10 cellular contexts compared by ENCODE assay signal in the genomic region with DNA sequence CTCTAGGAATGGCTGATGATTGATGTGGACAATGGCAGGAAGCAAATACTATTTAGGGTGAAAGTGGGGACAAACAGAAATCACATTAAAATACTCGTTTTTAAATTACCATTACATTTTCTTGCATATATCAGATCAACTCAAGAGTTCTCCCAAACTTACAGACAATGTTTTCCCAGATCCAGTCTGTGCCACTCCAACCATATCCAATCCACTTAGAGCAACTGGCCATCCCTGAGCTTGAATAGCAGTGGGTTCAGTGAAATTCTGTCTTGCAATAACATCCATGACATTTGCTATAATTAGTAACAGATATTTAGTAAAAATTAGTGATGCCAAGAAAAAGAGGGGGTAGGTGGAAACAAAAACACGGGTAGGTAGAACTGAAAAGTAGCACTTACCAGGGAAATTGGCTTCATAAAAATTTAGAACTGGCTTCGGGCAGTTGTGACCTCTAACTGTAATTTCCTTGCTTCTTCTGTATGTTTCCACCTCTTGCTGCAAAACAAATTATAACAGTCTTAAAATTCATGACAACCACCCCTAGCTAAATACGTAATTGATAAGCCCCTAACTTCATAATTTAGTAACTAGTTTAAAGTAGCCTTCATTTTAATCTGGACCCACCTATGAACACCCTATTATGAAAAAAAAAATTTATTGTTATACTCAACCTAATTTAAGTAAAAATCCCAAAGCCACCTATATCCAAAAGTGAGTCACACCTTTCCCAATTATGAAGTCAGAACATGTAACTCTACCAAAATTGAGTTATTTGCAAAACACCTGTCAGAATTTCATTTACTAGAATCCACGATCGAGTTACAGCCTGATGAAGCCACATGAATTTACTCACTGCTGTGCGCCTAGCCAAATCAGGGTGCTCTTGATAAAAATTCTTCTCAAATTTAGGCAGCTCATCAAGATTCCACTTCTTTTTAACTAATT. TPM values are rescaled to one million over a fixed set of nuclear protein-coding genes. Genes with fewer than 3 reads are reported as not detected.
DNase-seq lines count a peak whose midpoint lies in the region; ATAC-seq and TF ChIP-seq lines count a peak whose summit lies in the region.
"Had no signal": no experiment of that assay in that cellular context is flagged by ENCODE, and none has a peak within 500 bp of the region (broad histone marks: within the 10 kb centered on the region; RNA-seq: fewer than 3 reads in every experiment).

No MANE protein-coding gene starts in this region.

- H3K4ac ChIP-seq in mesenchymal stem cell (ENCODE audit: low read depth in 1 of 2, low read length in 2 of 2), result no peak overlapping the region

- intact Hi-C loops in head of caudate nucleus (cut with DNase I), result no loop called here

- H2AFZ ChIP-seq in mesenchymal stem cell (ENCODE audit: low read depth, low read length), result no peak overlapping the region

- no peak overlapping the region for H2BK5ac ChIP-seq in mesenchymal stem cell (ENCODE audit: low read depth, low read length, poor library complexity, severe bottlenecking)

- no peak overlapping the region for H2AK5ac ChIP-seq in mesenchymal stem cell (ENCODE audit: low read length, severe bottlenecking)

- WGBS in mesenchymal stem cell, result 72% methylated on average over 7 of the region's 7 CpGs
- WGBS in urinary bladder, result 31% methylated on average over 7 of the region's 7 CpGs

- DNase-seq in activated naive CD4-positive, alpha-beta T cell treated with Interleukin-2 at 50 U/mL for 16 hours, result no peak
- DNase-seq in brain microvascular endothelial cell (no peak), mesenchymal stem cell (no peak), KBM-7 (no peak), head of caudate nucleus (no peak)
- DNase-seq: hypothalamus, NCI-H1105 had no signal

- no peaks in the 10 kb centered on the region for H3K9me3 Mint-ChIP-seq in activated naive CD4-positive, alpha-beta T cell treated with anti-CD3 and anti-CD28 coated beads, Interleukin-2, amount 50 U/mL, for 24 hours

- H3K79me1 ChIP-seq in mesenchymal stem cell (replicated peaks; ENCODE audit: low read length, poor library complexity, severe bottlenecking), result no peaks in the 10 kb centered on the region

- no peak overlapping the region for H3K14ac ChIP-seq in mesenchymal stem cell (ENCODE audit: low read length in 2 of 2)

- H2BK15ac ChIP-seq in mesenchymal stem cell (ENCODE audit: low read depth, poor library complexity, severe bottlenecking), result no peak overlapping the region

- H3K27me3 ChIP-seq in brain microvascular endothelial cell (replicated peaks) (no peaks in the 10 kb centered on the region), mesenchymal stem cell (ENCODE audit: control insufficient read depth in 1 of 2, insufficient read depth in 1 of 2, low read length in 2 of 2) (no peaks in the 10 kb centered on the region)

- no peak for TF ChIP-seq CTCF in brain microvascular endothelial cell (IDR thresholded peaks at IDR 0.05; ENCODE audit: low read depth, low read length, missing control alignments)

- H3K27ac Mint-ChIP-seq in activated naive CD4-positive, alpha-beta T cell treated with anti-CD3 and anti-CD28 coated beads, Interleukin-2, amount 50 U/mL, for 24 hours, result peak overlapping the region; percentile 99

- H3K4me1 Mint-ChIP-seq in activated naive CD4-positive, alpha-beta T cell treated with anti-CD3 and anti-CD28 coated beads, Interleukin-2, amount 50 U/mL, for 24 hours, result peaks cover 75% of the 10 kb centered on the region

- H3K9me3 ChIP-seq in mesenchymal stem cell (ENCODE audit: control insufficient read depth, low read length), result no peaks in the 10 kb centered on the region

- no peak overlapping the region for H4K8ac ChIP-seq in mesenchymal stem cell (ENCODE audit: low read length)

- no peaks in the 10 kb centered on the region for H3K27me3 Mint-ChIP-seq in activated naive CD4-positive, alpha-beta T cell treated with anti-CD3 and anti-CD28 coated beads, Interleukin-2, amount 50 U/mL, for 24 hours

- H3K23ac ChIP-seq in mesenchymal stem cell (ENCODE audit: low read length in 2 of 2), result no peak overlapping the region

- H3K4me3 Mint-ChIP-seq in activated naive CD4-positive, alpha-beta T cell treated with anti-CD3 and anti-CD28 coated beads, Interleukin-2, amount 50 U/mL, for 24 hours, result peak overlapping the region; percentile 95

- H3K9ac ChIP-seq in mesenchymal stem cell (ENCODE audit: low read length), result peak overlapping the region; percentile 100

- no peak overlapping the region for H3K18ac ChIP-seq in mesenchymal stem cell (ENCODE audit: low read depth in 1 of 2, low read length in 2 of 2)

- H3K36me3 ChIP-seq in brain microvascular endothelial cell (replicated peaks), result peaks cover 66% of the 10 kb centered on the region
- peaks cover 12 to 64% of the 10 kb centered on the region in 2 experiments for H3K36me3 ChIP-seq in mesenchymal stem cell (ENCODE audit: control insufficient read depth in 1 of 2, insufficient read depth in 2 of 2, low read depth in 1 of 2, low read length in 2 of 2)
- H3K36me3 ChIP-seq in urinary bladder (ENCODE audit: insufficient read depth), result peaks cover 9% of the 10 kb centered on the region

- H2BK12ac ChIP-seq in mesenchymal stem cell (ENCODE audit: low read length in 2 of 2), result no peak overlapping the region

- H3K27ac ChIP-seq in brain microvascular endothelial cell (no peak overlapping the region), mesenchymal stem cell (ENCODE audit: low read length, poor library complexity, severe bottlenecking) (no peak overlapping the region), urinary bladder (ENCODE audit: low read depth) (no peak overlapping the region)

- H3K4me2 ChIP-seq in mesenchymal stem cell (ENCODE audit: low read length, poor library complexity, severe bottlenecking), result peak overlapping the region; percentile 75

- peaks cover 57% of the 10 kb centered on the region for H3K36me3 Mint-ChIP-seq in activated naive CD4-positive, alpha-beta T cell treated with anti-CD3 and anti-CD28 coated beads, Interleukin-2, amount 50 U/mL, for 24 hours

- H3K4me1 ChIP-seq in mesenchymal stem cell (ENCODE audit: control insufficient read depth, insufficient read depth, low read depth, low read length) (peaks cover 2% of the 10 kb centered on the region), urinary bladder (ENCODE audit: insufficient read depth) (no peaks in the 10 kb centered on the region)

- ATAC-seq in HG02970 (IDR thresholded peaks at IDR 0.05; ENCODE audit: low FRiP score, unreplicated experiment), result no peak

- H4K91ac ChIP-seq in mesenchymal stem cell (ENCODE audit: low read length), result no peak overlapping the region

- in situ Hi-C loops in brain microvascular endothelial cell (cut with HindIII; ENCODE audit: low pct_ligation_motif_present, low sequenced_read_pairs) (no loop called here), KBM-7 (cut with MboI; ENCODE audit: low pct_unique_long_range_greater_than_20kb, low sequenced_read_pairs) (loop anchor here (10.0 kb wide), 1 partner anchor 179 kb away; no protein-coding TSS in a partner anchor)

- no peak overlapping the region for H2BK120ac ChIP-seq in mesenchymal stem cell (ENCODE audit: low read depth, low read length)

- H3K4me3 ChIP-seq in brain microvascular endothelial cell (ENCODE audit: low read depth, low read length) (peak overlapping the region; percentile 97), mesenchymal stem cell (ENCODE audit: insufficient read depth in 1 of 2, low read depth in 1 of 2, low read length in 2 of 2) (peak overlapping the region in 1 of 2 experiments; percentile 93), urinary bladder (ENCODE audit: low read depth, low read length) (peak overlapping the region; percentile 91)

RNA-seq across cellular contexts. Expression of gene DDX5, which starts 2.0 kb away (rescaled TPM):
- 649 TPM for polyA plus RNA-seq in mesenchymal stem cell (2013, experiment 1 of 2)
- polyA plus RNA-seq in mesenchymal stem cell (2013, experiment 2 of 2), result 611 TPM
- total RNA-seq in urinary bladder, result 386 TPM
- polyA plus RNA-seq in urinary bladder, result 704 TPM

RNA-seq across cellular contexts. Expression of gene CEP95, which starts 2.7 kb away (rescaled TPM):
- polyA plus RNA-seq in mesenchymal stem cell (2013, experiment 1 of 2), result 26.6 TPM
- 22.1 TPM for polyA plus RNA-seq in mesenchymal stem cell (2013, experiment 2 of 2)
- total RNA-seq in urinary bladder, result 105 TPM
- 26.7 TPM for polyA plus RNA-seq in urinary bladder

RNA-seq across cellular contexts. Expression of gene POLG2, which starts 7.2 kb away (rescaled TPM):
- polyA plus RNA-seq in mesenchymal stem cell (2013, experiment 1 of 2), result 6.1 TPM
- polyA plus RNA-seq in mesenchymal stem cell (2013, experiment 2 of 2), result 5.5 TPM
- 18.4 TPM for total RNA-seq in urinary bladder
- polyA plus RNA-seq in urinary bladder, result 7.1 TPM

RNA-seq across cellular contexts. Expression of gene MILR1, which starts 55.2 kb away (rescaled TPM):
- 6.6 TPM for polyA plus RNA-seq in mesenchymal stem cell (2013, experiment 1 of 2)
- 7.6 TPM for polyA plus RNA-seq in mesenchymal stem cell (2013, experiment 2 of 2)
- total RNA-seq in urinary bladder, result 5.7 TPM
- polyA plus RNA-seq in urinary bladder, result 2.9 TPM
